1 cellular context compared by ENCODE assay signal in genomic region chr21:24050233-24050632, GRCh38.
TF ChIP-seq lines count a peak whose summit lies in the region.

No MANE protein-coding gene starts in this region.

TF ChIP-seq in SK-N-SH, 30 proteins besides CTCF, POLR2A, EP300 and RAD21 (continued from another document):
- no peak for TF ChIP-seq USF1 (IDR thresholded peaks at IDR 0.05; ENCODE audit: borderline replicate concordance, low read depth)
- no peak for TF ChIP-seq SIN3A (IDR thresholded peaks at IDR 0.05; ENCODE audit: borderline replicate concordance, low read depth, low read length)
- no peak for TF ChIP-seq RFX5 (IDR thresholded peaks at IDR 0.05; ENCODE audit: low read length)
- no peak for TF ChIP-seq RCOR1 (IDR thresholded peaks at IDR 0.05; ENCODE audit: low read length)
- TF ChIP-seq MAX (IDR thresholded peaks at IDR 0.05; ENCODE audit: low read depth): no peak
- no peak for TF ChIP-seq MEF2A (IDR thresholded peaks at IDR 0.05; ENCODE audit: borderline replicate concordance, low read depth)
- TF ChIP-seq FOXJ3 (CRISPR knock-in tag; IDR thresholded peaks at IDR 0.05): no peak
